Comparison of ENCODE assay signal across 1 cellular context in the genomic region with DNA sequence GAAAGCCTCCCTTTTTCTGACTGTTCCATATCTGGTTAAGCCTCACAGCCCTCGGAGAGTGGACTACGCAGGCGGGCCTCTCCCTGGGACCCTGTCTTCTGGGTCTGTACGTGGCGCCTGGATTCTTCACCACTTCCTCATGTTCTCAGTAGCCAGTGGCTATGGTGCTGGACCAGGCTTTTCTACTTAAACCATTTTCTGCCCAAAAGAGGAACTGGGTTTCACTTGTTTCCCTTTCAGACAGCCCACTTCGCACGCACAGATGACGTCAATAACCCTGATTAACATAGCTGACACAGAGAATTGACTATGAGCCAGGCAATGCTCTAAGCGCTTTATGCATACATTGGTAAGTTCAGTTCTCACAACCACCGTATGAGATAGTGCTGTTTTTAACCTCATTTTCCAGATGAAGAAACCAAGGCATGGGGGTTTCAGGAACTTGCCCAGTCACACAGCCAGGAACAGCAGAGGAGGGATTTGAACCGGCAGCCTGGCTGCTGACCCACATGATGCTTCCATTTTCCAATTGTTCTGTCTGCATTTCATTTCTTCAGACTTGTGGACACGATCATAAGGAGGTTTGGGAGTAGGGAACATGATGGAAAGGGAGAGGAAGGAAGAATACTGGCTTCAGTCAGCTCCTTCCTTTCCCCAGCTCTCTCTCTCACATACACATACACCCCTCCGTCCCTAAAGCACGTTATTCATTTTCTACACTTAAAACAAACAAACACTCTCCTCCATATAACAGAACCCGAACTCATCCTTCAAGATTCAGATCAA.
TF ChIP-seq lines count a peak whose summit lies in the region.

No MANE protein-coding gene starts in this region.

TF ChIP-seq in K562, 482 proteins besides CTCF, POLR2A, EP300 and RAD21 (continued from another document and continues in another):
- TF ChIP-seq, protein P1, sequence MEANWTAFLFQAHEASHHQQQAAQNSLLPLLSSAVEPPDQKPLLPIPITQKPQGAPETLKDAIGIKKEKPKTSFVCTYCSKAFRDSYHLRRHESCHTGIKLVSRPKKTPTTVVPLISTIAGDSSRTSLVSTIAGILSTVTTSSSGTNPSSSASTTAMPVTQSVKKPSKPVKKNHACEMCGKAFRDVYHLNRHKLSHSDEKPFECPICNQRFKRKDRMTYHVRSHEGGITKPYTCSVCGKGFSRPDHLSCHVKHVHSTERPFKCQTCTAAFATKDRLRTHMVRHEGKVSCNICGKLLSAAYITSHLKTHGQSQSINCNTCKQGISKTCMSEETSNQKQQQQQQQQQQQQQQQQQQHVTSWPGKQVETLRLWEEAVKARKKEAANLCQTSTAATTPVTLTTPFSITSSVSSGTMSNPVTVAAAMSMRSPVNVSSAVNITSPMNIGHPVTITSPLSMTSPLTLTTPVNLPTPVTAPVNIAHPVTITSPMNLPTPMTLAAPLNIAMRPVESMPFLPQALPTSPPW (CRISPR knock-in tag; IDR thresholded peaks at IDR 0.05), result no peak
- TF ChIP-seq BHLHE40 (IDR thresholded peaks at IDR 0.05; ENCODE audit: low read length) (peak; percentile 78), CREM (IDR thresholded peaks at IDR 0.05; ENCODE audit: low read depth) (peak; percentile 96), MAFG (tag; conservative IDR thresholded peaks at IDR 0.05) (peak; percentile 28; the same call in 1 of the 2 replicates), FIP1L1 (IDR thresholded peaks at IDR 0.05; ENCODE audit: low read depth, low read length, poor library complexity, severe bottlenecking) (no peak), MYC (IDR thresholded peaks at IDR 0.05; ENCODE audit: low read depth, low read length) (0 out of 2 replicates have a peak, but pooled peaks have one; percentile 15), MYC (CRISPR knock-in tag; IDR thresholded peaks at IDR 0.05; ENCODE audit: borderline replicate concordance, low read depth) (no peak), ZBTB8A (IDR thresholded peaks at IDR 0.05; ENCODE audit: partially characterized antibody) (no peak), HNRNPUL1 (IDR thresholded peaks at IDR 0.05; ENCODE audit: low read length) (no peak), CSDE1 (IDR thresholded peaks at IDR 0.05) (0 out of 4 replicates have a peak, but pooled peaks of 1 of the 2 experiments have one; percentile 14), MTA1 (IDR thresholded peaks at IDR 0.05; ENCODE audit: borderline replicate concordance) (peak; percentile 82; the same call in 1 of the 2 replicates), ZNF785 (CRISPR knock-in tag; IDR thresholded peaks at IDR 0.05) (no peak), NFIC (IDR thresholded peaks at IDR 0.05) (peak; percentile 31), MCM7 (IDR thresholded peaks at IDR 0.05) (no peak), ZNF175 (CRISPR knock-in tag; IDR thresholded peaks at IDR 0.05; ENCODE audit: low read depth) (peak; percentile 74; the same call in 1 of the 2 replicates), PHF8 (IDR thresholded peaks at IDR 0.05; ENCODE audit: borderline replicate concordance, low read length) (peak; percentile 47; the same call in 1 of the 2 replicates), GTF2A2 (tag; IDR thresholded peaks at IDR 0.05) (peak; percentile 7; the same call in 1 of the 2 replicates), RNF2 (IDR thresholded peaks at IDR 0.05) (0 out of 2 replicates have a peak, but pooled peaks have one; percentile 28), GTF2E2 (tag; IDR thresholded peaks at IDR 0.05) (no peak)
- TF ChIP-seq, protein P2, sequence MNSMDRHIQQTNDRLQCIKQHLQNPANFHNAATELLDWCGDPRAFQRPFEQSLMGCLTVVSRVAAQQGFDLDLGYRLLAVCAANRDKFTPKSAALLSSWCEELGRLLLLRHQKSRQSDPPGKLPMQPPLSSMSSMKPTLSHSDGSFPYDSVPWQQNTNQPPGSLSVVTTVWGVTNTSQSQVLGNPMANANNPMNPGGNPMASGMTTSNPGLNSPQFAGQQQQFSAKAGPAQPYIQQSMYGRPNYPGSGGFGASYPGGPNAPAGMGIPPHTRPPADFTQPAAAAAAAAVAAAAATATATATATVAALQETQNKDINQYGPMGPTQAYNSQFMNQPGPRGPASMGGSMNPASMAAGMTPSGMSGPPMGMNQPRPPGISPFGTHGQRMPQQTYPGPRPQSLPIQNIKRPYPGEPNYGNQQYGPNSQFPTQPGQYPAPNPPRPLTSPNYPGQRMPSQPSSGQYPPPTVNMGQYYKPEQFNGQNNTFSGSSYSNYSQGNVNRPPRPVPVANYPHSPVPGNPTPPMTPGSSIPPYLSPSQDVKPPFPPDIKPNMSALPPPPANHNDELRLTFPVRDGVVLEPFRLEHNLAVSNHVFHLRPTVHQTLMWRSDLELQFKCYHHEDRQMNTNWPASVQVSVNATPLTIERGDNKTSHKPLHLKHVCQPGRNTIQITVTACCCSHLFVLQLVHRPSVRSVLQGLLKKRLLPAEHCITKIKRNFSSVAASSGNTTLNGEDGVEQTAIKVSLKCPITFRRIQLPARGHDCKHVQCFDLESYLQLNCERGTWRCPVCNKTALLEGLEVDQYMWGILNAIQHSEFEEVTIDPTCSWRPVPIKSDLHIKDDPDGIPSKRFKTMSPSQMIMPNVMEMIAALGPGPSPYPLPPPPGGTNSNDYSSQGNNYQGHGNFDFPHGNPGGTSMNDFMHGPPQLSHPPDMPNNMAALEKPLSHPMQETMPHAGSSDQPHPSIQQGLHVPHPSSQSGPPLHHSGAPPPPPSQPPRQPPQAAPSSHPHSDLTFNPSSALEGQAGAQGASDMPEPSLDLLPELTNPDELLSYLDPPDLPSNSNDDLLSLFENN (IDR thresholded peaks at IDR 0.05; ENCODE audit: low read depth in 2 of 2, low read length in 2 of 2), result 0 out of 4 replicates have a peak, but pooled peaks of 1 of the 2 experiments have one; percentile 34
- TF ChIP-seq, protein P3, sequence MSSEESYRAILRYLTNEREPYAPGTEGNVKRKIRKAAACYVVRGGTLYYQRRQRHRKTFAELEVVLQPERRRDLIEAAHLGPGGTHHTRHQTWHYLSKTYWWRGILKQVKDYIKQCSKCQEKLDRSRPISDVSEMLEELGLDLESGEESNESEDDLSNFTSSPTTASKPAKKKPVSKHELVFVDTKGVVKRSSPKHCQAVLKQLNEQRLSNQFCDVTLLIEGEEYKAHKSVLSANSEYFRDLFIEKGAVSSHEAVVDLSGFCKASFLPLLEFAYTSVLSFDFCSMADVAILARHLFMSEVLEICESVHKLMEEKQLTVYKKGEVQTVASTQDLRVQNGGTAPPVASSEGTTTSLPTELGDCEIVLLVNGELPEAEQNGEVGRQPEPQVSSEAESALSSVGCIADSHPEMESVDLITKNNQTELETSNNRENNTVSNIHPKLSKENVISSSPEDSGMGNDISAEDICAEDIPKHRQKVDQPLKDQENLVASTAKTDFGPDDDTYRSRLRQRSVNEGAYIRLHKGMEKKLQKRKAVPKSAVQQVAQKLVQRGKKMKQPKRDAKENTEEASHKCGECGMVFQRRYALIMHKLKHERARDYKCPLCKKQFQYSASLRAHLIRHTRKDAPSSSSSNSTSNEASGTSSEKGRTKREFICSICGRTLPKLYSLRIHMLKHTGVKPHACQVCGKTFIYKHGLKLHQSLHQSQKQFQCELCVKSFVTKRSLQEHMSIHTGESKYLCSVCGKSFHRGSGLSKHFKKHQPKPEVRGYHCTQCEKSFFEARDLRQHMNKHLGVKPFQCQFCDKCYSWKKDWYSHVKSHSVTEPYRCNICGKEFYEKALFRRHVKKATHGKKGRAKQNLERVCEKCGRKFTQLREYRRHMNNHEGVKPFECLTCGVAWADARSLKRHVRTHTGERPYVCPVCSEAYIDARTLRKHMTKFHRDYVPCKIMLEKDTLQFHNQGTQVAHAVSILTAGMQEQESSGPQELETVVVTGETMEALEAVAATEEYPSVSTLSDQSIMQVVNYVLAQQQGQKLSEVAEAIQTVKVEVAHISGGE (CRISPR knock-in tag; IDR thresholded peaks at IDR 0.05), result peak in 1 of 3 experiments; percentile 44; a peak in 1 of 6 replicates
- TF ChIP-seq, protein P4, sequence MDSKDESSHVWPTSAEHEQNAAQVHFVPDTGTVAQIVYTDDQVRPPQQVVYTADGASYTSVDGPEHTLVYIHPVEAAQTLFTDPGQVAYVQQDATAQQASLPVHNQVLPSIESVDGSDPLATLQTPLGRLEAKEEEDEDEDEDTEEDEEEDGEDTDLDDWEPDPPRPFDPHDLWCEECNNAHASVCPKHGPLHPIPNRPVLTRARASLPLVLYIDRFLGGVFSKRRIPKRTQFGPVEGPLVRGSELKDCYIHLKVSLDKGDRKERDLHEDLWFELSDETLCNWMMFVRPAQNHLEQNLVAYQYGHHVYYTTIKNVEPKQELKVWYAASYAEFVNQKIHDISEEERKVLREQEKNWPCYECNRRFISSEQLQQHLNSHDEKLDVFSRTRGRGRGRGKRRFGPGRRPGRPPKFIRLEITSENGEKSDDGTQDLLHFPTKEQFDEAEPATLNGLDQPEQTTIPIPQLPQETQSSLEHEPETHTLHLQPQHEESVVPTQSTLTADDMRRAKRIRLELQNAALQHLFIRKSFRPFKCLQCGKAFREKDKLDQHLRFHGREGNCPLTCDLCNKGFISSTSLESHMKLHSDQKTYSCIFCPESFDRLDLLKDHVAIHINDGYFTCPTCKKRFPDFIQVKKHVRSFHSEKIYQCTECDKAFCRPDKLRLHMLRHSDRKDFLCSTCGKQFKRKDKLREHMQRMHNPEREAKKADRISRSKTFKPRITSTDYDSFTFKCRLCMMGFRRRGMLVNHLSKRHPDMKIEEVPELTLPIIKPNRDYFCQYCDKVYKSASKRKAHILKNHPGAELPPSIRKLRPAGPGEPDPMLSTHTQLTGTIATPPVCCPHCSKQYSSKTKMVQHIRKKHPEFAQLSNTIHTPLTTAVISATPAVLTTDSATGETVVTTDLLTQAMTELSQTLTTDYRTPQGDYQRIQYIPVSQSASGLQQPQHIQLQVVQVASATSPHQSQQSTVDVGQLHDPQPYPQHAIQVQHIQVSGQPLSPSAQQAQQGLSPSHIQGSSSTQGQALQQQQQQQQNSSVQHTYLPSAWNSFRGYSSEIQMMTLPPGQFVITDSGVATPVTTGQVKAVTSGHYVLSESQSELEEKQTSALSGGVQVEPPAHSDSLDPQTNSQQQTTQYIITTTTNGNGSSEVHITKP (IDR thresholded peaks at IDR 0.05; ENCODE audit: partially characterized antibody), result no peak
- TF ChIP-seq, protein P5, sequence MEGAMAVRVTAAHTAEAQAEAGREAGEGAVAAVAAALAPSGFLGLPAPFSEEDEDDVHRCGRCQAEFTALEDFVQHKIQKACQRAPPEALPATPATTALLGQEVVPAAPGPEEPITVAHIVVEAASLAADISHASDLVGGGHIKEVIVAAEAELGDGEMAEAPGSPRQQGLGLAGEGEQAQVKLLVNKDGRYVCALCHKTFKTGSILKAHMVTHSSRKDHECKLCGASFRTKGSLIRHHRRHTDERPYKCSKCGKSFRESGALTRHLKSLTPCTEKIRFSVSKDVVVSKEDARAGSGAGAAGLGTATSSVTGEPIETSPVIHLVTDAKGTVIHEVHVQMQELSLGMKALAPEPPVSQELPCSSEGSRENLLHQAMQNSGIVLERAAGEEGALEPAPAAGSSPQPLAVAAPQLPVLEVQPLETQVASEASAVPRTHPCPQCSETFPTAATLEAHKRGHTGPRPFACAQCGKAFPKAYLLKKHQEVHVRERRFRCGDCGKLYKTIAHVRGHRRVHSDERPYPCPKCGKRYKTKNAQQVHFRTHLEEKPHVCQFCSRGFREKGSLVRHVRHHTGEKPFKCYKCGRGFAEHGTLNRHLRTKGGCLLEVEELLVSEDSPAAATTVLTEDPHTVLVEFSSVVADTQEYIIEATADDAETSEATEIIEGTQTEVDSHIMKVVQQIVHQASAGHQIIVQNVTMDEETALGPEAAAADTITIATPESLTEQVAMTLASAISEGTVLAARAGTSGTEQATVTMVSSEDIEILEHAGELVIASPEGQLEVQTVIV (CRISPR knock-in tag; IDR thresholded peaks at IDR 0.05; ENCODE audit: borderline replicate concordance), result no peak
- TF ChIP-seq, protein P6, sequence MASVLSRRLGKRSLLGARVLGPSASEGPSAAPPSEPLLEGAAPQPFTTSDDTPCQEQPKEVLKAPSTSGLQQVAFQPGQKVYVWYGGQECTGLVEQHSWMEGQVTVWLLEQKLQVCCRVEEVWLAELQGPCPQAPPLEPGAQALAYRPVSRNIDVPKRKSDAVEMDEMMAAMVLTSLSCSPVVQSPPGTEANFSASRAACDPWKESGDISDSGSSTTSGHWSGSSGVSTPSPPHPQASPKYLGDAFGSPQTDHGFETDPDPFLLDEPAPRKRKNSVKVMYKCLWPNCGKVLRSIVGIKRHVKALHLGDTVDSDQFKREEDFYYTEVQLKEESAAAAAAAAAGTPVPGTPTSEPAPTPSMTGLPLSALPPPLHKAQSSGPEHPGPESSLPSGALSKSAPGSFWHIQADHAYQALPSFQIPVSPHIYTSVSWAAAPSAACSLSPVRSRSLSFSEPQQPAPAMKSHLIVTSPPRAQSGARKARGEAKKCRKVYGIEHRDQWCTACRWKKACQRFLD (CRISPR knock-in tag; IDR thresholded peaks at IDR 0.05), result peak; percentile 72
- TF ChIP-seq, protein P7, sequence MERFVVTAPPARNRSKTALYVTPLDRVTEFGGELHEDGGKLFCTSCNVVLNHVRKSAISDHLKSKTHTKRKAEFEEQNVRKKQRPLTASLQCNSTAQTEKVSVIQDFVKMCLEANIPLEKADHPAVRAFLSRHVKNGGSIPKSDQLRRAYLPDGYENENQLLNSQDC (CRISPR knock-in tag; IDR thresholded peaks at IDR 0.05), result no peak
